In the genomic region with DNA sequence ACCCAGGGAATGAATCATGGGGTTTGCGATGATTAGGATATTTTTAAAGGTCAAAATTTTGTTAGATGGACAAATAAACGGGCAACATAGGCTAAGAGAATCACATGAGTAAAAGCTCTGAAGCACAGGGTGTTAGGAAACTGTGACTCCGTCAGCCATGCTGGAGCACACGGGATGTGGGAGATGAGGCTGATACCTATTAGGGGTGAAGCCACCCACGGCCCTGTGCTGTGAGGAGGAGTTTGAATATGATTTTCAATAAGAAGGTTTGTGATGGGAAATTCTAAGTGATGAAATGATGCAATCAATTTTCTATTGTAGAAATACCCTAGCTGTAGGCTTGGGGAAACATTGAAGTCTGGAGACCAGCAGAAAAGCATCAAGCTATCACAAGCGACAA, we compare ENCODE assay signal across 5 cellular contexts.
"Had no signal": no experiment of that assay in that cellular context is flagged by ENCODE, and none has a peak within 500 bp of the region (broad histone marks: within the 10 kb centered on the region; RNA-seq: fewer than 3 reads in every experiment).

No MANE protein-coding gene starts in this region.

- H2AFZ ChIP-seq: GM23338 had no signal

- H3K4me2 ChIP-seq: GM23338 had no signal

- DNase-seq: H9, HCEC 1CT, KG1 had no signal

- ATAC-seq: GM23338, K562 had no signal

- H3K4me3 ChIP-seq: GM23338, K562 had no signal
